Comparison of ENCODE assay signal across 8 cellular contexts in the genomic region with DNA sequence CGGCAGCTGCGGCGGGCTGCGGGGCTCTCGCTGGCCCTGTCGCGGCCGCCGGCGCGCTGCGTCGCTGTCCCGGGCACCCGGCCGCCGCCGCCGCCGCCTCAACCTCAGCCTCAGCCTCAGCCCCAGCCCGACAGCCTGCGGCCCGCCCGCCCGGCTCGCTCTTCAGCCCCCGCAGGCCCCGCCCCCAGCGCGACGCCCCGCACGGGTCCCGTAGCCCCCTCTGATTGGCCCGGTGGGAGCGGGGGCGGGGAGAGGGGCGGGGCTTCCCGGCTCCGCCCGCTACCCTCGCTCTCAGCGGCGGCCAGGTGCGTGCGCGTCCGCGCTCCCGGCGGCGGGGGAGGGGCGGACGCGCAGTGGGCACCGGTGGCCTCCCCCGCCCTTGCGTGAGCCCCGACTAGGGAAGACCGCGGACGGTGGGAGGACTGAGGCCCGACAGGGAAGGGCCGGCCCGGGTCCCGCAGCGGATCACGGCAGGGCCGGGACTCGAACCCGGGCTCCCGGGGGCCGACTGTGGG. TPM values are rescaled to one million over a fixed set of nuclear protein-coding genes. Genes with fewer than 3 reads are reported as not detected.
A peak's percentile ranks its signal among the peaks of the same experiment; 100 is the strongest.
DNase-seq lines count a peak whose midpoint lies in the region; ATAC-seq, FAIRE-seq and TF ChIP-seq lines count a peak whose summit lies in the region.

A gene with protein sequence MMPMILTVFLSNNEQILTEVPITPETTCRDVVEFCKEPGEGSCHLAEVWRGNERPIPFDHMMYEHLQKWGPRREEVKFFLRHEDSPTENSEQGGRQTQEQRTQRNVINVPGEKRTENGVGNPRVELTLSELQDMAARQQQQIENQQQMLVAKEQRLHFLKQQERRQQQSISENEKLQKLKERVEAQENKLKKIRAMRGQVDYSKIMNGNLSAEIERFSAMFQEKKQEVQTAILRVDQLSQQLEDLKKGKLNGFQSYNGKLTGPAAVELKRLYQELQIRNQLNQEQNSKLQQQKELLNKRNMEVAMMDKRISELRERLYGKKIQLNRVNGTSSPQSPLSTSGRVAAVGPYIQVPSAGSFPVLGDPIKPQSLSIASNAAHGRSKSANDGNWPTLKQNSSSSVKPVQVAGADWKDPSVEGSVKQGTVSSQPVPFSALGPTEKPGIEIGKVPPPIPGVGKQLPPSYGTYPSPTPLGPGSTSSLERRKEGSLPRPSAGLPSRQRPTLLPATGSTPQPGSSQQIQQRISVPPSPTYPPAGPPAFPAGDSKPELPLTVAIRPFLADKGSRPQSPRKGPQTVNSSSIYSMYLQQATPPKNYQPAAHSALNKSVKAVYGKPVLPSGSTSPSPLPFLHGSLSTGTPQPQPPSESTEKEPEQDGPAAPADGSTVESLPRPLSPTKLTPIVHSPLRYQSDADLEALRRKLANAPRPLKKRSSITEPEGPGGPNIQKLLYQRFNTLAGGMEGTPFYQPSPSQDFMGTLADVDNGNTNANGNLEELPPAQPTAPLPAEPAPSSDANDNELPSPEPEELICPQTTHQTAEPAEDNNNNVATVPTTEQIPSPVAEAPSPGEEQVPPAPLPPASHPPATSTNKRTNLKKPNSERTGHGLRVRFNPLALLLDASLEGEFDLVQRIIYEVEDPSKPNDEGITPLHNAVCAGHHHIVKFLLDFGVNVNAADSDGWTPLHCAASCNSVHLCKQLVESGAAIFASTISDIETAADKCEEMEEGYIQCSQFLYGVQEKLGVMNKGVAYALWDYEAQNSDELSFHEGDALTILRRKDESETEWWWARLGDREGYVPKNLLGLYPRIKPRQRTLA (minus strand): TSS at position 137 of the 515 bp plus-strand sequence. CDS start 268 bp downstream, outside the sequence.

- H3K4me3 Mint-ChIP-seq in WTC11 = peak within 1 kb of the TSS; percentile 77
- peak within 1 kb of the TSS; percentile 88 to 96 (median 94) for H3K4me3 Mint-ChIP-seq in immature natural killer cell

- no peaks in the 10 kb centered on the region for H3K9me3 Mint-ChIP-seq in WTC11
- no peaks in the 10 kb centered on the region for H3K9me3 Mint-ChIP-seq in immature natural killer cell

- H3K27ac Mint-ChIP-seq in WTC11 (no peak within 1 kb of the TSS), immature natural killer cell (peak within 1 kb of the TSS; percentile 84 to 95 (median 88))

- H3K4me3 ChIP-seq in bronchial epithelial cell (ENCODE audit: low read depth, low read length) (peak within 1 kb of the TSS; percentile 66), smooth muscle cell (peak within 1 kb of the TSS; percentile 79)

- peaks cover 10% of the 10 kb centered on the region for H3K4me1 ChIP-seq in smooth muscle cell (ENCODE audit: low read depth)

- no peaks in the 10 kb centered on the region for H3K27me3 ChIP-seq in bronchial epithelial cell (ENCODE audit: control insufficient read depth, insufficient read depth, low read length)
- H3K27me3 ChIP-seq in smooth muscle cell (ENCODE audit: low read depth) = peaks cover 22% of the 10 kb centered on the region

- H3K4me1 Mint-ChIP-seq in WTC11 (peaks cover 11% of the 10 kb centered on the region), immature natural killer cell (peaks cover 14 to 19% of the 10 kb centered on the region in 2 donors)

- H3K9ac ChIP-seq in smooth muscle cell (ENCODE audit: low read depth) = no peak within 1 kb of the TSS

- TF ChIP-seq CTCF in WTC11 (IDR thresholded peaks at IDR 0.05) (no peak), bronchial epithelial cell (IDR thresholded peaks at IDR 0.05; ENCODE audit: insufficient read depth, low read length, severe bottlenecking) (no peak), smooth muscle cell (IDR thresholded peaks at IDR 0.05; ENCODE audit: borderline replicate concordance, insufficient read depth, poor library complexity, severe bottlenecking) (no peak)

- POLR2A ChIA-PET in WTC11 (lab: Charles Lee) = no interaction called here

- DNase-seq in SKM-1 (lab: John Stamatoyannopoulos, UW; ENCODE audit: unreplicated experiment) (peak; percentile 11), SKM-1 treated with dmso at 0.1 percent for 144 hours (lab: John Stamatoyannopoulos, UW; ENCODE audit: unreplicated experiment) (no peak), NCI-H2171 treated with DMSO at 0.1 percent for 48 hours (lab: John Stamatoyannopoulos, UW) (peak; percentile 89), WTC11 (ENCODE audit: low spot score) (peak; percentile 95), bronchial epithelial cell (ENCODE audit: low read depth) (peak; percentile 62), immature natural killer cell (peak; percentile 89 to 92 (median 90)), smooth muscle cell (lab: John Stamatoyannopoulos, UW; ENCODE audit: unreplicated experiment) (peak; percentile 75)

- 3% methylated on average over 14 of the region's 73 CpGs for WGBS in smooth muscle cell (ENCODE audit: low lambda C conversion rate)

- peak within 1 kb of the TSS; percentile 99 for H3K4me2 ChIP-seq in smooth muscle cell

- CTCF ChIA-PET in WTC11 (lab: Charles Lee) = interaction anchor here (0.7 to 1.3 kb wide), 3 partner anchors 14 to 58 kb away, joined by 3 read pairs; no protein-coding TSS in a partner anchor

- H3K36me3 Mint-ChIP-seq in WTC11 (no peaks in the 10 kb centered on the region), immature natural killer cell (no peaks in the 10 kb centered on the region)

- peaks cover 46% of the 10 kb centered on the region for H3K27me3 Mint-ChIP-seq in WTC11 (ENCODE audit: low read depth)
- peaks cover 6 to 14% (median 13%) of the 10 kb centered on the region in 3 donors for H3K27me3 Mint-ChIP-seq in immature natural killer cell (ENCODE audit: low read depth in 3 of 3)

- ATAC-seq in HG03039 (IDR thresholded peaks at IDR 0.05; ENCODE audit: unreplicated experiment) = peak; percentile 93
- ATAC-seq in WTC11 = peak; percentile 93

- peaks cover 4% of the 10 kb centered on the region for H3F3A ChIP-seq in smooth muscle cell (ENCODE audit: low read depth)

- H2AFZ ChIP-seq in smooth muscle cell (ENCODE audit: low read depth) = peak within 1 kb of the TSS; percentile 47

- peaks cover 14% of the 10 kb centered on the region for H3K79me2 ChIP-seq in smooth muscle cell (ENCODE audit: low read depth)

- FAIRE-seq in bronchial epithelial cell (lab: Jason Lieb, UNC) = no peak

- H4K20me1 ChIP-seq in smooth muscle cell (ENCODE audit: low read depth) = peaks cover 23% of the 10 kb centered on the region

- H3K27ac ChIP-seq in smooth muscle cell (ENCODE audit: low read depth) = no peak within 1 kb of the TSS

- H3K36me3 ChIP-seq in bronchial epithelial cell (ENCODE audit: control insufficient read depth, insufficient read depth, low read length) (peaks cover 1% of the 10 kb centered on the region), smooth muscle cell (ENCODE audit: low read depth) (no peaks in the 10 kb centered on the region)

- no peaks in the 10 kb centered on the region for H3K9me3 ChIP-seq in smooth muscle cell (replicated peaks; ENCODE audit: low read depth)

TF ChIP-seq in WTC11, 78 proteins besides CTCF, POLR2A, EP300 and RAD21:
- TF ChIP-seq JUN (CRISPR knock-in tag; IDR thresholded peaks at IDR 0.05) = no peak
- peak; percentile 34; the same call in 1 of the 2 replicates for TF ChIP-seq GABPB1 (CRISPR knock-in tag; IDR thresholded peaks at IDR 0.05)
- 0 out of 2 replicates have a peak, but pooled peaks have one; percentile 3 for TF ChIP-seq TP53 (CRISPR knock-in tag; IDR thresholded peaks at IDR 0.05)
- TF ChIP-seq SP1 (CRISPR knock-in tag; conservative IDR thresholded peaks at IDR 0.05) = peak; percentile 92
TF ChIP-seq in WTC11: peak in this region for 3.

RNA-seq across cellular contexts. Expression of the gene that starts here (rescaled TPM):
- total RNA-seq in WTC11 (2021) = 9.3 to 10.3 TPM (median 10.0 TPM) in 3 replicates
- total RNA-seq in bronchial epithelial cell = 4.2 and 7.3 TPM in 2 replicates
- polyA plus RNA-seq in immature natural killer cell = 1 to 10 TPM in 2 of 3 donors, under 1 TPM in 1; 0.85 to 6.7 (median 4.1) TPM
- total RNA-seq in smooth muscle cell = 2.1 and 4.3 TPM in 2 replicates
- polyA plus RNA-seq in smooth muscle cell = 2.3 and 7.1 TPM in 2 replicates
